In genomic region chr17:81711814-81712467, GRCh38 we compare ENCODE assay signal across 1 cellular context.
TF ChIP-seq lines count a peak whose summit lies in the region.

Gene SLC25A10, plus strand, starts transcription at chr17:81712284. Its CDS starts 143 bp downstream, at chr17:81712427.

TF ChIP-seq in HepG2, 621 proteins besides CTCF, POLR2A, EP300 and RAD21 (continued from another document and continues in another):
- TF ChIP-seq ZC3H4 (CRISPR knock-in tag; IDR thresholded peaks at IDR 0.05; ENCODE audit: borderline replicate concordance) (0 out of 2 replicates have a peak, but pooled peaks have one; percentile 84), RNF2 (conservative IDR thresholded peaks at IDR 0.05; ENCODE audit: low read depth) (peak; percentile 98), DZIP1 (CRISPR knock-in tag; IDR thresholded peaks at IDR 0.05) (peak; percentile 92; the same call in 1 of the 2 replicates), STAG1 (CRISPR knock-in tag; IDR thresholded peaks at IDR 0.05) (peak; percentile 30; the same call in 1 of the 2 replicates), FOXC1 (CRISPR knock-in tag; IDR thresholded peaks at IDR 0.05; ENCODE audit: borderline replicate concordance) (peak; percentile 99), MAZ (IDR thresholded peaks at IDR 0.05; ENCODE audit: borderline replicate concordance, low read depth, low read length) (peak; percentile 93), MAZ (CRISPR knock-in tag; IDR thresholded peaks at IDR 0.05; ENCODE audit: low read depth) (peak; percentile 85), SRSF1 (optimal IDR thresholded peaks at IDR 0.05; ENCODE audit: low read depth, low read length) (peak; percentile 68), XRCC5 (optimal IDR thresholded peaks at IDR 0.05; ENCODE audit: low read length) (no peak), ELF1 (CRISPR knock-in tag; IDR thresholded peaks at IDR 0.05) (peak; percentile 74), ZNF639 (CRISPR knock-in tag; conservative IDR thresholded peaks at IDR 0.05) (peak; percentile 95), STAT6 (CRISPR knock-in tag; IDR thresholded peaks at IDR 0.05; ENCODE audit: borderline replicate concordance) (peak; percentile 97), E2F2 (CRISPR knock-in tag; IDR thresholded peaks at IDR 0.05; ENCODE audit: borderline replicate concordance) (peak; percentile 95), ZGPAT (CRISPR knock-in tag; IDR thresholded peaks at IDR 0.05) (peak; percentile 98), ZNF713 (CRISPR knock-in tag; IDR thresholded peaks at IDR 0.05) (0 out of 2 replicates have a peak, but pooled peaks have one; percentile 60), NFE2L1 (CRISPR knock-in tag; IDR thresholded peaks at IDR 0.05; ENCODE audit: borderline replicate concordance) (peak; percentile 93; the same call in 1 of the 2 replicates), ZNF572 (CRISPR knock-in tag; IDR thresholded peaks at IDR 0.05) (no peak), ZNF235 (CRISPR knock-in tag; IDR thresholded peaks at IDR 0.05; ENCODE audit: borderline replicate concordance) (peak; percentile 99), ZNF580 (CRISPR knock-in tag; IDR thresholded peaks at IDR 0.05; ENCODE audit: borderline replicate concordance, low read depth) (peak; percentile 99), ZNF644 (CRISPR knock-in tag; IDR thresholded peaks at IDR 0.05; ENCODE audit: low read depth) (peak; percentile 34; the same call in 1 of the 2 replicates), KIAA2018 (CRISPR knock-in tag; IDR thresholded peaks at IDR 0.05; ENCODE audit: borderline replicate concordance) (peak; percentile 92; the same call in 1 of the 2 replicates), ZNF543 (CRISPR knock-in tag; IDR thresholded peaks at IDR 0.05) (peak; percentile 96; the same call in 1 of the 2 replicates), ZNF251 (CRISPR knock-in tag; IDR thresholded peaks at IDR 0.05) (no peak), BCL6 (CRISPR knock-in tag; IDR thresholded peaks at IDR 0.05) (peak; percentile 82), THAP11 (CRISPR knock-in tag; IDR thresholded peaks at IDR 0.05) (peak; percentile 88), REXO4 (CRISPR knock-in tag; IDR thresholded peaks at IDR 0.05; ENCODE audit: borderline replicate concordance) (peak; percentile 99), SP1 (IDR thresholded peaks at IDR 0.05) (no peak), SP1 (CRISPR knock-in tag; IDR thresholded peaks at IDR 0.05) (peak; percentile 58), ZNF816 (CRISPR knock-in tag; IDR thresholded peaks at IDR 0.05; ENCODE audit: borderline replicate concordance) (peak; percentile 97), NR2F1 (CRISPR knock-in tag; IDR thresholded peaks at IDR 0.05) (peak; percentile 57 to 67; a peak in 3 of 4 replicates), ZNF670 (CRISPR knock-in tag; IDR thresholded peaks at IDR 0.05; ENCODE audit: borderline replicate concordance) (peak; percentile 98; the same call in 1 of the 2 replicates), KLF6 (CRISPR knock-in tag; IDR thresholded peaks at IDR 0.05) (peak; percentile 99), ELF4 (CRISPR knock-in tag; IDR thresholded peaks at IDR 0.05; ENCODE audit: borderline replicate concordance) (no peak), NR0B2 (CRISPR knock-in tag; IDR thresholded peaks at IDR 0.05) (peak; percentile 100), ETV6 (CRISPR knock-in tag; conservative IDR thresholded peaks at IDR 0.05) (peak; percentile 97), ZNF720 (CRISPR knock-in tag; IDR thresholded peaks at IDR 0.05) (peak; percentile 95; the same call in 1 of the 2 replicates), IRX3 (CRISPR knock-in tag; IDR thresholded peaks at IDR 0.05; ENCODE audit: borderline replicate concordance, low read depth) (peak; percentile 99)
